2 cellular contexts compared by ENCODE assay signal in the genomic region with DNA sequence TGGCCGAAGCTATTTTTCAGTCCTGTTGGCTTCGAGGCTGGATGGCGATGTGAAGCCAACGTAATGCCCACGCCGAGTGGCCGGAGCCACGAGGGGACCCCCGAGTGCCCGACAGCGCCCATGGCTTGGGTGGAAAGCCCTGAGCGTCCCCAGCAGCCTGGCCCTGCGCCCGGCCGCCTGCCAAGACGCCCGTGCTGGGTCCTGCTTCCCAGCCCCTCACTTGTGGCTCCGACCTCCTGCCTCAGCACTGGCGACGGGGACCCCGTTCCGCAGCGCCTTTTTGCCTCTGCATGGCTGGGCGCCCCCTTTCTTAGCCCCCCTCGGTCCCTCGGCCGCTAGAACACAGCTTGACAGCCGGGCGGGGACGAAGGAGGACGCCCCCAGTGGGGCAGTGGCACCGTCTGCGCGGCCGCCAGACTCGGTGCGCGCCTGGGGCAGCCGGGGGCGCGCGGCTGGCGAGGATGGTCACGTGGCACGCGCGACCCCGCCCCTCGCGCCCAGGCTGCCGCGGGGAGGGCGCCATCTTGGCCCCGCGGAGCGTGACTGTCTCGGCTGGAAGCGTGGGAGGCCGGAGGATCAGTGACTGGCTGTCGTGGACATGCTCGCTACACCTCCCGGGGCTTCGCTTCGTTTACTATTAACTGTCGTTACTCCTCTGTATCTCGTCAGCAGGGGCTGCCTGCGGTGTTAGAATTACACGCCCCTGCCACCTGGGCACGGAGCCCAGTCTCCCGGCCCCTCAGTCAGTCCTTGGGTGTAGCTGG.
A peak's percentile ranks its signal among the peaks of the same experiment; 100 is the strongest.
TF ChIP-seq lines count a peak whose summit lies in the region.

No MANE protein-coding gene starts in this region.

TF ChIP-seq in HEK293, 187 proteins besides CTCF, POLR2A, EP300 and RAD21 (continued from another document and continues in another):
- TF ChIP-seq, protein P1, sequence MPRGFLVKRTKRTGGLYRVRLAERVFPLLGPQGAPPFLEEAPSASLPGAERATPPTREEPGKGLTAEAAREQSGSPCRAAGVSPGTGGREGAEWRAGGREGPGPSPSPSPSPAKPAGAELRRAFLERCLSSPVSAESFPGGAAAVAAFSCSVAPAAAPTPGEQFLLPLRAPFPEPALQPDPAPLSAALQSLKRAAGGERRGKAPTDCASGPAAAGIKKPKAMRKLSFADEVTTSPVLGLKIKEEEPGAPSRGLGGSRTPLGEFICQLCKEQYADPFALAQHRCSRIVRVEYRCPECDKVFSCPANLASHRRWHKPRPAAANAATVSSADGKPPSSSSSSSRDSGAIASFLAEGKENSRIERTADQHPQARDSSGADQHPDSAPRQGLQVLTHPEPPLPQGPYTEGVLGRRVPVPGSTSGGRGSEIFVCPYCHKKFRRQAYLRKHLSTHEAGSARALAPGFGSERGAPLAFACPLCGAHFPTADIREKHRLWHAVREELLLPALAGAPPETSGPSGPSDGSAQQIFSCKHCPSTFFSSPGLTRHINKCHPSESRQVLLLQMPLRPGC (tag by site-specific recombination; IDR thresholded peaks at IDR 0.05) = no peak
- TF ChIP-seq ZNF555 (tag by site-specific recombination; conservative IDR thresholded peaks at IDR 0.05) (no peak), MYNN (tag by site-specific recombination; IDR thresholded peaks at IDR 0.05; ENCODE audit: borderline replicate concordance) (no peak), YY1 (tag by site-specific recombination; IDR thresholded peaks at IDR 0.05) (peak; percentile 79), OVOL3 (tag by site-specific recombination; IDR thresholded peaks at IDR 0.05) (no peak), ZNF777 (tag by site-specific recombination; IDR thresholded peaks at IDR 0.05; ENCODE audit: borderline replicate concordance) (no peak), ZNF138 (tag by site-specific recombination; IDR thresholded peaks at IDR 0.05; ENCODE audit: borderline replicate concordance) (no peak), HOXA7 (CRISPR knock-in tag; IDR thresholded peaks at IDR 0.05; ENCODE audit: borderline replicate concordance) (no peak), ZNF830 (tag by site-specific recombination; IDR thresholded peaks at IDR 0.05; ENCODE audit: low read depth) (no peak), ZNF785 (tag by site-specific recombination; IDR thresholded peaks at IDR 0.05) (no peak), SP2 (tag by site-specific recombination; IDR thresholded peaks at IDR 0.05) (peak; percentile 44), ZNF76 (tag by site-specific recombination; IDR thresholded peaks at IDR 0.05; ENCODE audit: borderline replicate concordance, low read depth) (no peak; the same call in 1 of the 2 replicates), ZNF114 (tag by site-specific recombination; IDR thresholded peaks at IDR 0.05) (no peak), KLF10 (tag by site-specific recombination; IDR thresholded peaks at IDR 0.05) (peak; percentile 50; the same call in 1 of the 2 replicates), ZNF112 (tag by site-specific recombination; IDR thresholded peaks at IDR 0.05) (no peak), HOXC10 (CRISPR knock-in tag; IDR thresholded peaks at IDR 0.05) (no peak), ZXDB (tag by site-specific recombination; IDR thresholded peaks at IDR 0.05) (peak; percentile 87), ZNF324 (tag by site-specific recombination; IDR thresholded peaks at IDR 0.05) (no peak), ZFP41 (tag by site-specific recombination; IDR thresholded peaks at IDR 0.05; ENCODE audit: borderline replicate concordance) (no peak), ZNF548 (tag by site-specific recombination; IDR thresholded peaks at IDR 0.05) (no peak), ZNF292 (tag by site-specific recombination; IDR thresholded peaks at IDR 0.05; ENCODE audit: borderline replicate concordance, low read depth) (no peak), ZBTB8A (tag by site-specific recombination; IDR thresholded peaks at IDR 0.05) (peak; percentile 98)
- TF ChIP-seq, protein P2, sequence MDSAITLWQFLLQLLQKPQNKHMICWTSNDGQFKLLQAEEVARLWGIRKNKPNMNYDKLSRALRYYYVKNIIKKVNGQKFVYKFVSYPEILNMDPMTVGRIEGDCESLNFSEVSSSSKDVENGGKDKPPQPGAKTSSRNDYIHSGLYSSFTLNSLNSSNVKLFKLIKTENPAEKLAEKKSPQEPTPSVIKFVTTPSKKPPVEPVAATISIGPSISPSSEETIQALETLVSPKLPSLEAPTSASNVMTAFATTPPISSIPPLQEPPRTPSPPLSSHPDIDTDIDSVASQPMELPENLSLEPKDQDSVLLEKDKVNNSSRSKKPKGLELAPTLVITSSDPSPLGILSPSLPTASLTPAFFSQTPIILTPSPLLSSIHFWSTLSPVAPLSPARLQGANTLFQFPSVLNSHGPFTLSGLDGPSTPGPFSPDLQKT (IDR thresholded peaks at IDR 0.05; ENCODE audit: borderline replicate concordance, low read depth, low read length) = no peak
- TF ChIP-seq, protein P3, sequence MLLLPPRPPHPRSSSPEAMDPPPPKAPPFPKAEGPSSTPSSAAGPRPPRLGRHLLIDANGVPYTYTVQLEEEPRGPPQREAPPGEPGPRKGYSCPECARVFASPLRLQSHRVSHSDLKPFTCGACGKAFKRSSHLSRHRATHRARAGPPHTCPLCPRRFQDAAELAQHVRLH (tag by site-specific recombination; IDR thresholded peaks at IDR 0.05) = no peak
- TF ChIP-seq, protein P4, sequence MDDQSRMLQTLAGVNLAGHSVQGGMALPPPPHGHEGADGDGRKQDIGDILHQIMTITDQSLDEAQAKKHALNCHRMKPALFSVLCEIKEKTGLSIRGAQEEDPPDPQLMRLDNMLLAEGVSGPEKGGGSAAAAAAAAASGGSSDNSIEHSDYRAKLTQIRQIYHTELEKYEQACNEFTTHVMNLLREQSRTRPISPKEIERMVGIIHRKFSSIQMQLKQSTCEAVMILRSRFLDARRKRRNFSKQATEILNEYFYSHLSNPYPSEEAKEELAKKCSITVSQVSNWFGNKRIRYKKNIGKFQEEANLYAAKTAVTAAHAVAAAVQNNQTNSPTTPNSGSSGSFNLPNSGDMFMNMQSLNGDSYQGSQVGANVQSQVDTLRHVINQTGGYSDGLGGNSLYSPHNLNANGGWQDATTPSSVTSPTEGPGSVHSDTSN (CRISPR knock-in tag; IDR thresholded peaks at IDR 0.05) = no peak
- TF ChIP-seq, protein P5, sequence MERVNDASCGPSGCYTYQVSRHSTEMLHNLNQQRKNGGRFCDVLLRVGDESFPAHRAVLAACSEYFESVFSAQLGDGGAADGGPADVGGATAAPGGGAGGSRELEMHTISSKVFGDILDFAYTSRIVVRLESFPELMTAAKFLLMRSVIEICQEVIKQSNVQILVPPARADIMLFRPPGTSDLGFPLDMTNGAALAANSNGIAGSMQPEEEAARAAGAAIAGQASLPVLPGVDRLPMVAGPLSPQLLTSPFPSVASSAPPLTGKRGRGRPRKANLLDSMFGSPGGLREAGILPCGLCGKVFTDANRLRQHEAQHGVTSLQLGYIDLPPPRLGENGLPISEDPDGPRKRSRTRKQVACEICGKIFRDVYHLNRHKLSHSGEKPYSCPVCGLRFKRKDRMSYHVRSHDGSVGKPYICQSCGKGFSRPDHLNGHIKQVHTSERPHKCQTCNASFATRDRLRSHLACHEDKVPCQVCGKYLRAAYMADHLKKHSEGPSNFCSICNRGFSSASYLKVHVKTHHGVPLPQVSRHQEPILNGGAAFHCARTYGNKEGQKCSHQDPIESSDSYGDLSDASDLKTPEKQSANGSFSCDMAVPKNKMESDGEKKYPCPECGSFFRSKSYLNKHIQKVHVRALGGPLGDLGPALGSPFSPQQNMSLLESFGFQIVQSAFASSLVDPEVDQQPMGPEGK (tag by site-specific recombination; IDR thresholded peaks at IDR 0.05) = peak; percentile 76

TF ChIP-seq in GM12878, 131 proteins besides CTCF, POLR2A, EP300 and RAD21 (continued from another document and continues in another):
- TF ChIP-seq MEF2B (IDR thresholded peaks at IDR 0.05; ENCODE audit: partially characterized antibody, poor library complexity, severe bottlenecking) = no peak
- TF ChIP-seq BACH1 (IDR thresholded peaks at IDR 0.05; ENCODE audit: borderline replicate concordance) = peak; percentile 86
- no peak for TF ChIP-seq SP1 (IDR thresholded peaks at IDR 0.05; ENCODE audit: low read depth, low read length)
- TF ChIP-seq FOXK2 (IDR thresholded peaks at IDR 0.05) = no peak
- TF ChIP-seq CHD4 (IDR thresholded peaks at IDR 0.05) = no peak
- no peak for TF ChIP-seq SUPT20H (IDR thresholded peaks at IDR 0.05; ENCODE audit: borderline replicate concordance, control insufficient read depth, low read depth, low read length)
- TF ChIP-seq, protein P6, sequence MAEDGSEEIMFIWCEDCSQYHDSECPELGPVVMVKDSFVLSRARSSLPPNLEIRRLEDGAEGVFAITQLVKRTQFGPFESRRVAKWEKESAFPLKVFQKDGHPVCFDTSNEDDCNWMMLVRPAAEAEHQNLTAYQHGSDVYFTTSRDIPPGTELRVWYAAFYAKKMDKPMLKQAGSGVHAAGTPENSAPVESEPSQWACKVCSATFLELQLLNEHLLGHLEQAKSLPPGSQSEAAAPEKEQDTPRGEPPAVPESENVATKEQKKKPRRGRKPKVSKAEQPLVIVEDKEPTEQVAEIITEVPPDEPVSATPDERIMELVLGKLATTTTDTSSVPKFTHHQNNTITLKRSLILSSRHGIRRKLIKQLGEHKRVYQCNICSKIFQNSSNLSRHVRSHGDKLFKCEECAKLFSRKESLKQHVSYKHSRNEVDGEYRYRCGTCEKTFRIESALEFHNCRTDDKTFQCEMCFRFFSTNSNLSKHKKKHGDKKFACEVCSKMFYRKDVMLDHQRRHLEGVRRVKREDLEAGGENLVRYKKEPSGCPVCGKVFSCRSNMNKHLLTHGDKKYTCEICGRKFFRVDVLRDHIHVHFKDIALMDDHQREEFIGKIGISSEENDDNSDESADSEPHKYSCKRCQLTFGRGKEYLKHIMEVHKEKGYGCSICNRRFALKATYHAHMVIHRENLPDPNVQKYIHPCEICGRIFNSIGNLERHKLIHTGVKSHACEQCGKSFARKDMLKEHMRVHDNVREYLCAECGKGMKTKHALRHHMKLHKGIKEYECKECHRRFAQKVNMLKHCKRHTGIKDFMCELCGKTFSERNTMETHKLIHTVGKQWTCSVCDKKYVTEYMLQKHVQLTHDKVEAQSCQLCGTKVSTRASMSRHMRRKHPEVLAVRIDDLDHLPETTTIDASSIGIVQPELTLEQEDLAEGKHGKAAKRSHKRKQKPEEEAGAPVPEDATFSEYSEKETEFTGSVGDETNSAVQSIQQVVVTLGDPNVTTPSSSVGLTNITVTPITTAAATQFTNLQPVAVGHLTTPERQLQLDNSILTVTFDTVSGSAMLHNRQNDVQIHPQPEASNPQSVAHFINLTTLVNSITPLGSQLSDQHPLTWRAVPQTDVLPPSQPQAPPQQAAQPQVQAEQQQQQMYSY (CRISPR knock-in tag; IDR thresholded peaks at IDR 0.05) = no peak
- TF ChIP-seq, protein P7, sequence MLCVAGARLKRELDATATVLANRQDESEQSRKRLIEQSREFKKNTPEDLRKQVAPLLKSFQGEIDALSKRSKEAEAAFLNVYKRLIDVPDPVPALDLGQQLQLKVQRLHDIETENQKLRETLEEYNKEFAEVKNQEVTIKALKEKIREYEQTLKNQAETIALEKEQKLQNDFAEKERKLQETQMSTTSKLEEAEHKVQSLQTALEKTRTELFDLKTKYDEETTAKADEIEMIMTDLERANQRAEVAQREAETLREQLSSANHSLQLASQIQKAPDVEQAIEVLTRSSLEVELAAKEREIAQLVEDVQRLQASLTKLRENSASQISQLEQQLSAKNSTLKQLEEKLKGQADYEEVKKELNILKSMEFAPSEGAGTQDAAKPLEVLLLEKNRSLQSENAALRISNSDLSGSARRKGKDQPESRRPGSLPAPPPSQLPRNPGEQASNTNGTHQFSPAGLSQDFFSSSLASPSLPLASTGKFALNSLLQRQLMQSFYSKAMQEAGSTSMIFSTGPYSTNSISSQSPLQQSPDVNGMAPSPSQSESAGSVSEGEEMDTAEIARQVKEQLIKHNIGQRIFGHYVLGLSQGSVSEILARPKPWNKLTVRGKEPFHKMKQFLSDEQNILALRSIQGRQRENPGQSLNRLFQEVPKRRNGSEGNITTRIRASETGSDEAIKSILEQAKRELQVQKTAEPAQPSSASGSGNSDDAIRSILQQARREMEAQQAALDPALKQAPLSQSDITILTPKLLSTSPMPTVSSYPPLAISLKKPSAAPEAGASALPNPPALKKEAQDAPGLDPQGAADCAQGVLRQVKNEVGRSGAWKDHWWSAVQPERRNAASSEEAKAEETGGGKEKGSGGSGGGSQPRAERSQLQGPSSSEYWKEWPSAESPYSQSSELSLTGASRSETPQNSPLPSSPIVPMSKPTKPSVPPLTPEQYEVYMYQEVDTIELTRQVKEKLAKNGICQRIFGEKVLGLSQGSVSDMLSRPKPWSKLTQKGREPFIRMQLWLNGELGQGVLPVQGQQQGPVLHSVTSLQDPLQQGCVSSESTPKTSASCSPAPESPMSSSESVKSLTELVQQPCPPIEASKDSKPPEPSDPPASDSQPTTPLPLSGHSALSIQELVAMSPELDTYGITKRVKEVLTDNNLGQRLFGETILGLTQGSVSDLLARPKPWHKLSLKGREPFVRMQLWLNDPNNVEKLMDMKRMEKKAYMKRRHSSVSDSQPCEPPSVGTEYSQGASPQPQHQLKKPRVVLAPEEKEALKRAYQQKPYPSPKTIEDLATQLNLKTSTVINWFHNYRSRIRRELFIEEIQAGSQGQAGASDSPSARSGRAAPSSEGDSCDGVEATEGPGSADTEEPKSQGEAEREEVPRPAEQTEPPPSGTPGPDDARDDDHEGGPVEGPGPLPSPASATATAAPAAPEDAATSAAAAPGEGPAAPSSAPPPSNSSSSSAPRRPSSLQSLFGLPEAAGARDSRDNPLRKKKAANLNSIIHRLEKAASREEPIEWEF (IDR thresholded peaks at IDR 0.05; ENCODE audit: insufficient replicate concordance, low read depth, low read length) = no peak
- 0 out of 2 replicates have a peak, but pooled peaks have one; percentile 10 for TF ChIP-seq RCOR1 (conservative IDR thresholded peaks at IDR 0.05; ENCODE audit: low read depth, low read length)
- TF ChIP-seq CHD1 (IDR thresholded peaks at IDR 0.05; ENCODE audit: low read depth, low read length) = peak; percentile 17; the same call in 1 of the 2 replicates
- TF ChIP-seq ZZZ3 (IDR thresholded peaks at IDR 0.05; ENCODE audit: control insufficient read depth, insufficient read length, low read depth) = no peak
- TF ChIP-seq, protein P8, sequence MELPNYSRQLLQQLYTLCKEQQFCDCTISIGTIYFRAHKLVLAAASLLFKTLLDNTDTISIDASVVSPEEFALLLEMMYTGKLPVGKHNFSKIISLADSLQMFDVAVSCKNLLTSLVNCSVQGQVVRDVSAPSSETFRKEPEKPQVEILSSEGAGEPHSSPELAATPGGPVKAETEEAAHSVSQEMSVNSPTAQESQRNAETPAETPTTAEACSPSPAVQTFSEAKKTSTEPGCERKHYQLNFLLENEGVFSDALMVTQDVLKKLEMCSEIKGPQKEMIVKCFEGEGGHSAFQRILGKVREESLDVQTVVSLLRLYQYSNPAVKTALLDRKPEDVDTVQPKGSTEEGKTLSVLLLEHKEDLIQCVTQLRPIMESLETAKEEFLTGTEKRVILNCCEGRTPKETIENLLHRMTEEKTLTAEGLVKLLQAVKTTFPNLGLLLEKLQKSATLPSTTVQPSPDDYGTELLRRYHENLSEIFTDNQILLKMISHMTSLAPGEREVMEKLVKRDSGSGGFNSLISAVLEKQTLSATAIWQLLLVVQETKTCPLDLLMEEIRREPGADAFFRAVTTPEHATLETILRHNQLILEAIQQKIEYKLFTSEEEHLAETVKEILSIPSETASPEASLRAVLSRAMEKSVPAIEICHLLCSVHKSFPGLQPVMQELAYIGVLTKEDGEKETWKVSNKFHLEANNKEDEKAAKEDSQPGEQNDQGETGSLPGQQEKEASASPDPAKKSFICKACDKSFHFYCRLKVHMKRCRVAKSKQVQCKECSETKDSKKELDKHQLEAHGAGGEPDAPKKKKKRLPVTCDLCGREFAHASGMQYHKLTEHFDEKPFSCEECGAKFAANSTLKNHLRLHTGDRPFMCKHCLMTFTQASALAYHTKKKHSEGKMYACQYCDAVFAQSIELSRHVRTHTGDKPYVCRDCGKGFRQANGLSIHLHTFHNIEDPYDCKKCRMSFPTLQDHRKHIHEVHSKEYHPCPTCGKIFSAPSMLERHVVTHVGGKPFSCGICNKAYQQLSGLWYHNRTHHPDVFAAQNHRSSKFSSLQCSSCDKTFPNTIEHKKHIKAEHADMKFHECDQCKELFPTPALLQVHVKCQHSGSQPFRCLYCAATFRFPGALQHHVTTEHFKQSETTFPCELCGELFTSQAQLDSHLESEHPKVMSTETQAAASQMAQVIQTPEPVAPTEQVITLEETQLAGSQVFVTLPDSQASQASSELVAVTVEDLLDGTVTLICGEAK (IDR thresholded peaks at IDR 0.05; ENCODE audit: borderline replicate concordance) = no peak; the same call in 1 of the 2 replicates
- TF ChIP-seq TAF1 (IDR thresholded peaks at IDR 0.05; ENCODE audit: borderline replicate concordance, low read depth, low read length) = peak; percentile 69; the same call in 1 of the 2 replicates
